ENCODE assay signal across 8 cellular contexts in the genomic region with DNA sequence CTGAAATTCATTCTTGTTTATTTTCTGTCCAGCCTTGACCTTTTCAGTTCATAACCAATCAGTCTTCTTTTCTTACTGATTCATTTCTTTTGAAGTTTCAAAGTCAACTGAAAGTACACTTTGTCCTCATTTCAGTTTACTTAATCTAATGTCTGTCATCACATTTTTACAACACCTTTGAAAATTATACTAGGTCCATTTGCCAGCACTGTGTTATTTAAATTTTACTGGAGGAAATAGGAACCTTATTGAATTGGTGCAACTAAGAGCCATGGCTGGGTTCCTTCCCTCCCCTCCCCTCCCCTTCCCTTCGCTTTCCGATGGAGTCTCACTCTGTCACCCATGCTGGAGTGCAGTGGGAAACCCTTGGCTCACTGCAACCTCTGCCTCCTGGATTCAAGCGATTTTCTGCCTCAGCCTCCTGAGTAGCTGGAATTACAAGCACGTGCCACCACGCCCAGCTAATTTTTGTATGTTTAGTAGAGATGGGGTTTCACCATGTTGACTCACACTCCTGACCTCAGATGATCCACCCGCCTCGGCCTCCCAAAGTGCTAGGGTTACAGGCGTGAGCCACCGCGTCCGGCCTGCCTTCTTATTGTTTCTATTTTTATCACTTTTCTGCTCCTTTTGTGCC. TPM values are rescaled to one million over a fixed set of nuclear protein-coding genes. Genes with fewer than 3 reads are reported as not detected.
A peak's percentile ranks its signal among the peaks of the same experiment; 100 is the strongest.
DNase-seq lines count a peak whose midpoint lies in the region; ATAC-seq, FAIRE-seq and TF ChIP-seq lines count a peak whose summit lies in the region.

No MANE protein-coding gene starts in this region.

- TF ChIP-seq CTCF in gastrocnemius medialis (IDR thresholded peaks at IDR 0.05 in 4 of 5, conservative IDR thresholded peaks at IDR 0.05 in 1 of 5) (no peak), kidney (IDR thresholded peaks at IDR 0.05; ENCODE audit: borderline replicate concordance, extremely low read depth, insufficient read depth) (no peak)

- H3K36me3 Mint-ChIP-seq in activated CD4-positive, alpha-beta T cell treated with anti-CD3 and anti-CD28 coated beads, Interleukin-2, amount 10 ng/mL, durations not matched to agents 24 days and 14 days (ENCODE audit: low read depth): peaks cover 30% of the 10 kb centered on the region

- no peaks in the 10 kb centered on the region for H3K36me3 ChIP-seq in gastrocnemius medialis
- no peaks in the 10 kb centered on the region for H3K36me3 ChIP-seq in kidney (ENCODE audit: control insufficient read depth in 1 of 2, insufficient read depth in 2 of 2, low read length in 2 of 2)

- FAIRE-seq in kidney (lab: Jason Lieb, UNC): no peak

- TF ChIP-seq POLR2A in erythroblast (IDR thresholded peaks at IDR 0.05; ENCODE audit: low read length): no peak
- no peak for TF ChIP-seq POLR2A in gastrocnemius medialis (IDR thresholded peaks at IDR 0.05)

- no peak for DNase-seq in activated CD4-positive, alpha-beta T cell treated with anti-CD3 and anti-CD28 coated beads, Interleukin-2, amount 10 ng/mL, durations not matched to agents 24 days and 14 days
- no peak for DNase-seq in activated CD4-positive, alpha-beta T cell treated with anti-CD3 and anti-CD28 coated beads, Interleukin-2, amount 50 U/mL, for 4 hours
- DNase-seq in NCI-H510A treated with DMSO at 0.1 percent for 48 hours (lab: John Stamatoyannopoulos, UW) (peak; percentile 17), erythroblast (lab: John Stamatoyannopoulos, UW) (peak; percentile 27 to 36), gastrocnemius medialis (peak in 1 of 2 donors; percentile 58), ureter (ENCODE audit: low spot score) (no peak), kidney (no peak), SHP77 (lab: John Stamatoyannopoulos, UW) (no peak)

- H3K4me1 ChIP-seq in gastrocnemius medialis (peaks cover 3 to 4% of the 10 kb centered on the region in 2 donors), kidney (ENCODE audit: control insufficient read depth in 1 of 2, insufficient read depth in 1 of 2, low read depth in 1 of 2, low read length in 2 of 2) (no peaks in the 10 kb centered on the region)

- no peak overlapping the region for H3K9ac ChIP-seq in kidney (ENCODE audit: low read length in 2 of 2)

- H3K9me3 ChIP-seq in gastrocnemius medialis (no peaks in the 10 kb centered on the region), kidney (ENCODE audit: control insufficient read depth in 1 of 2, low read length in 2 of 2) (no peaks in the 10 kb centered on the region)

- no peaks in the 10 kb centered on the region for H3K27me3 ChIP-seq in gastrocnemius medialis

- H3K27ac Mint-ChIP-seq in activated CD4-positive, alpha-beta T cell treated with anti-CD3 and anti-CD28 coated beads, Interleukin-2, amount 10 ng/mL, durations not matched to agents 24 days and 14 days: peak overlapping the region; percentile 69

- H3K4me3 ChIP-seq in gastrocnemius medialis (no peak overlapping the region), kidney (ENCODE audit: low read length in 2 of 2) (no peak overlapping the region)

- peak overlapping the region in 3 of 4 donors; percentile 12 to 42 (median 22) for H3K27ac ChIP-seq in gastrocnemius medialis
- H3K27ac ChIP-seq in kidney (ENCODE audit: low read depth in 2 of 2, low read length in 2 of 2): no peak overlapping the region

- in situ Hi-C loops in gastrocnemius medialis (cut with MboI; ENCODE audit: low sequenced_read_pairs in 4 of 4): no loop called here

- peaks cover 25% of the 10 kb centered on the region for H3K4me1 Mint-ChIP-seq in activated CD4-positive, alpha-beta T cell treated with anti-CD3 and anti-CD28 coated beads, Interleukin-2, amount 10 ng/mL, durations not matched to agents 24 days and 14 days

- peak overlapping the region; percentile 12 for H3K4me3 Mint-ChIP-seq in activated CD4-positive, alpha-beta T cell treated with anti-CD3 and anti-CD28 coated beads, Interleukin-2, amount 10 ng/mL, durations not matched to agents 24 days and 14 days

- peak; percentile 39 to 80 for ATAC-seq in gastrocnemius medialis

- H3K9me3 Mint-ChIP-seq in activated CD4-positive, alpha-beta T cell treated with anti-CD3 and anti-CD28 coated beads, Interleukin-2, amount 10 ng/mL, durations not matched to agents 24 days and 14 days: no peaks in the 10 kb centered on the region

- H3K27me3 Mint-ChIP-seq in activated CD4-positive, alpha-beta T cell treated with anti-CD3 and anti-CD28 coated beads, Interleukin-2, amount 10 ng/mL, durations not matched to agents 24 days and 14 days: no peaks in the 10 kb centered on the region

- intact Hi-C loops in activated CD4-positive, alpha-beta T cell treated with anti-CD3 and anti-CD28 coated beads, Interleukin-2, amount 10 ng/mL, durations not matched to agents 24 days and 14 days (cut with micrococcal nuclease): loop anchor here (10.0 kb wide), 2 partner anchors 158 to 1758 kb away; partner anchors contain the start of gene AGTPBP1
- intact Hi-C loops in gastrocnemius medialis (cut with DNase I; ENCODE audit: low total_unique reads) (no loop called here), kidney (cut with DNase I) (no loop called here)

RNA-seq across cellular contexts. Expression of gene RMI1, which starts 6.3 kb away (rescaled TPM):
- 28.9 and 29.3 TPM in 2 replicates for total RNA-seq in activated CD4-positive, alpha-beta T cell treated with anti-CD3 and anti-CD28 coated beads, Interleukin-2, amount 10 ng/mL, durations not matched to agents 24 days and 14 days
- total RNA-seq in gastrocnemius medialis (1 to 10 TPM; 2.8 to 3.9 (median 3.6) TPM), ureter (12.1 TPM), kidney (6.2 TPM)
- polyA plus RNA-seq in kidney (ENCODE audit: insufficient read depth, low read depth, low replicate concordance): 2.9 TPM

RNA-seq across cellular contexts. Expression of gene HNRNPK, which starts 6.9 kb away (rescaled TPM):
- total RNA-seq in activated CD4-positive, alpha-beta T cell treated with anti-CD3 and anti-CD28 coated beads, Interleukin-2, amount 10 ng/mL, durations not matched to agents 24 days and 14 days: 892 and 897 TPM in 2 replicates
- total RNA-seq in gastrocnemius medialis: 100 to 1,000 TPM; 313 to 390 (median 349) TPM
- total RNA-seq in ureter: 600 TPM
- total RNA-seq in kidney: 483 TPM
- polyA plus RNA-seq in kidney (ENCODE audit: insufficient read depth, low read depth, low replicate concordance): 290 TPM

Comparison
In these comparisons a context has a peak if more than half of its experiments do, and no peak if none do; other contexts are left out.
1. DNase-seq: peak in NCI-H510A treated with DMSO at 0.1 percent for 48 hours (single experiment) and erythroblast (2 of 2); none in activated CD4-positive, alpha-beta T cell treated with anti-CD3 and anti-CD28 coated beads, Interleukin-2, amount 10 ng/mL, durations not matched to agents 24 days and 14 days (single experiment), activated CD4-positive, alpha-beta T cell treated with anti-CD3 and anti-CD28 coated beads, Interleukin-2, amount 50 U/mL, for 4 hours (0 of 2), ureter (single experiment), kidney (single experiment) and SHP77 (0 of 2).
2. H3K27ac ChIP-seq: peak in gastrocnemius medialis (3 of 4); none in kidney (0 of 2).